In the genomic region with DNA sequence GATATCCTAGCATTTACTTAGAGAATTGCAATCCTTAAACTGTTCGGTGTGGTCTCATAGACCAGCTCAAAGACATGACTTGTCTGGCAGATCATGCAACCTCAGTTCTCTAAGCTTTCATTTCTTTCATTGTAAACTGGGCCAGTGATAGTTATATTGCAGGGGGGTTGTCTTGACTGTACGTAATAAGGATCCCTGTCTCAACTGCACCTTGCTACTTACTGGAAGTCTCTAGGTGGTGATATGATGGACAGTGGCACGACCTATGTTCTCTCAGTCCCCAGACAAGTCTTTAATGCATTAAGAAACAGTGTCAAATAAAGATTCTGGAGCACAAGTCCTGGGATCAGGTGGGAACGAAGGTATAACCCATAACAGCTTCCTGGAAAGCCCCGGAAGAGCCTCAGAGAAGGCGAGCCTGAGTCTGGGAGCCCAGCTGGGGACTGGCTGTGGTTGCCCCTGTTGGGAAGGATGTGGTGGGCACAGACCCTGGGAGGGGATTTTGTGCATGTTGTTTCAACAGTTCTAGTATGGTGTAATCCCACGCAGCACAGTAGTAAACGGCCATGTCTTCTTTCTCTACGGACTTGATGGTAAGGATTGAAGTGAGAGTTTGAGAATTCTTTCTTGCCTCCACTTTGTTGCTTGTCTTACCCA, we compare ENCODE assay signal across 24 cellular contexts.
DNase-seq lines count a peak whose midpoint lies in the region; ATAC-seq lines count a peak whose summit lies in the region.
"Had no signal": no experiment of that assay in that cellular context is flagged by ENCODE, and none has a peak within 500 bp of the region (broad histone marks: within the 10 kb centered on the region; RNA-seq: fewer than 3 reads in every experiment).

No MANE protein-coding gene starts in this region.

- H3K27ac Mint-ChIP-seq in stimulated activated naive CD8-positive, alpha-beta T cell treated with anti-CD3 and anti-CD28 coated beads, Interleukin-15, Interleukin-2, amounts not matched to agents 100 ng/mL and 50 ng/mL, for 24 hours: peak overlapping the region; percentile 76
- peak overlapping the region; percentile 49 for H3K27ac Mint-ChIP-seq in central memory CD8-positive, alpha-beta T cell (ENCODE audit: low read depth)
- H3K27ac Mint-ChIP-seq: H9, progenitor cell of endocrine pancreas, type B pancreatic cell had no signal

- peaks cover 12% of the 10 kb centered on the region for H3K4me1 Mint-ChIP-seq in stimulated activated naive CD8-positive, alpha-beta T cell treated with anti-CD3 and anti-CD28 coated beads, Interleukin-15, Interleukin-2, amounts not matched to agents 100 ng/mL and 50 ng/mL, for 24 hours (ENCODE audit: low read depth)
- no peaks in the 10 kb centered on the region for H3K4me1 Mint-ChIP-seq in central memory CD8-positive, alpha-beta T cell

- H3K36me3 Mint-ChIP-seq in stimulated activated naive CD8-positive, alpha-beta T cell treated with anti-CD3 and anti-CD28 coated beads, Interleukin-15, Interleukin-2, amounts not matched to agents 100 ng/mL and 50 ng/mL, for 24 hours (ENCODE audit: low read depth): no peaks in the 10 kb centered on the region
- H3K36me3 Mint-ChIP-seq in central memory CD8-positive, alpha-beta T cell (ENCODE audit: insufficient read depth): peaks cover 10% of the 10 kb centered on the region
- H3K36me3 Mint-ChIP-seq: type B pancreatic cell had no signal

- no peak for ATAC-seq in stimulated activated naive CD8-positive, alpha-beta T cell treated with anti-CD3 and anti-CD28 coated beads, Interleukin-15, Interleukin-2, amounts not matched to agents 100 U/mL and 50 U/mL, for 24 hours
- no peak for ATAC-seq in central memory CD8-positive, alpha-beta T cell (replicated peaks; ENCODE audit: extremely low read depth, poor library complexity, severe bottlenecking)
- no peak for ATAC-seq in GM19452 (IDR thresholded peaks at IDR 0.05; ENCODE audit: unreplicated experiment)
- ATAC-seq in HG02840 (IDR thresholded peaks at IDR 0.05; ENCODE audit: low FRiP score, unreplicated experiment): no peak
- ATAC-seq: heart left ventricle, HepG2 had no signal

- no peaks in the 10 kb centered on the region for H3K27me3 Mint-ChIP-seq in stimulated activated naive CD8-positive, alpha-beta T cell treated with anti-CD3 and anti-CD28 coated beads, Interleukin-15, Interleukin-2, amounts not matched to agents 100 ng/mL and 50 ng/mL, for 24 hours
- no peaks in the 10 kb centered on the region for H3K27me3 Mint-ChIP-seq in central memory CD8-positive, alpha-beta T cell

- no peaks in the 10 kb centered on the region for H3K9me3 Mint-ChIP-seq in stimulated activated naive CD8-positive, alpha-beta T cell treated with anti-CD3 and anti-CD28 coated beads, Interleukin-15, Interleukin-2, amounts not matched to agents 100 ng/mL and 50 ng/mL, for 24 hours
- H3K9me3 Mint-ChIP-seq in central memory CD8-positive, alpha-beta T cell: no peaks in the 10 kb centered on the region
- H3K9me3 Mint-ChIP-seq: H9, type B pancreatic cell had no signal

- peak; percentile 75 for DNase-seq in SIG-M5 treated with dmso at 0.1 percent for 504 hours (lab: John Stamatoyannopoulos, UW; ENCODE audit: unreplicated experiment)
- DNase-seq in SIG-M5 (lab: John Stamatoyannopoulos, UW): no peak
- DNase-seq in stimulated activated naive CD8-positive, alpha-beta T cell treated with anti-CD3 and anti-CD28 coated beads, Interleukin-15, Interleukin-2, amounts not matched to agents 100 U/mL and 50 U/mL, for 24 hours: no peak
- no peak for DNase-seq in central memory CD8-positive, alpha-beta T cell (ENCODE audit: low spot score in 2 of 2)
- no peak for DNase-seq in GOT3 (lab: John Stamatoyannopoulos, UW)
- DNase-seq: 8988T; activated CD4-positive, alpha-beta T cell treated with anti-CD3 and anti-CD28 coated beads, Interleukin-2, amount 50 U/mL, for 4 hours; amygdala; COR-L47; DMS79; effector memory CD4-positive, alpha-beta T cell; foreskin fibroblast; H9; heart left ventricle; NCI-H1048; NCI-H1694 treated with DMSO at 0.1 percent for 48 hours; NCI-H2171; NCI-H526 had no signal

- H3K4me3 Mint-ChIP-seq in stimulated activated naive CD8-positive, alpha-beta T cell treated with anti-CD3 and anti-CD28 coated beads, Interleukin-15, Interleukin-2, amounts not matched to agents 100 ng/mL and 50 ng/mL, for 24 hours: peak overlapping the region; percentile 85
- peak overlapping the region; percentile 82 for H3K4me3 Mint-ChIP-seq in central memory CD8-positive, alpha-beta T cell
- H3K4me3 Mint-ChIP-seq: H9, type B pancreatic cell had no signal
